ENCODE assay signal across 34 cellular contexts in genomic region chr21:28385845-28386244, GRCh38.
"Had no signal": no experiment of that assay in that cellular context is flagged by ENCODE, and none has a peak within 500 bp of the region (broad histone marks: within the 10 kb centered on the region; RNA-seq: fewer than 3 reads in every experiment).

No MANE protein-coding gene starts in this region.

- H3K9me3 ChIP-seq: MG63 had no signal

- DNase-seq: Karpas-422, Kasumi-1, KG1, MG63, MM.1S, MV-4-11, NCI-H1048, NCI-H1092, NCI-H1092 treated with DMSO at 0.1 percent for 48 hours, NCI-H1105, NCI-H1105 treated with DMSO at 0.1 percent for 48 hours, NCI-H1417, NCI-H1417 treated with DMSO at 0.1 percent for 48 hours, NCI-H1436, NCI-H1436 treated with DMSO at 0.1 percent for 48 hours, NCI-H146, NCI-H1694, NCI-H1694 treated with DMSO at 0.1 percent for 48 hours, NCI-H187, NCI-H187 treated with DMSO at 0.1 percent for 48 hours, NCI-H1930, NCI-H2029, NCI-H2029 treated with DMSO at 0.1 percent for 48 hours, NCI-H2081, NCI-H2081 treated with DMSO at 0.1 percent for 48 hours, NCI-H2107, NCI-H2171, NCI-H2171 treated with DMSO at 0.1 percent for 48 hours, NCI-H2227 treated with DMSO at 0.1 percent for 48 hours, NCI-H226, NCI-H345, NCI-H446, NCI-H446 treated with DMSO at 0.1 percent for 48 hours had no signal

- H3K9ac ChIP-seq: KMS-11 had no signal

- H3K27me3 ChIP-seq: MG63 had no signal

- H3K4me3 ChIP-seq: MG63 had no signal

- H3K36me3 ChIP-seq: MG63 had no signal

- H3K27ac ChIP-seq: KMS-11 had no signal
